1 cellular context compared by ENCODE assay signal in the genomic region with DNA sequence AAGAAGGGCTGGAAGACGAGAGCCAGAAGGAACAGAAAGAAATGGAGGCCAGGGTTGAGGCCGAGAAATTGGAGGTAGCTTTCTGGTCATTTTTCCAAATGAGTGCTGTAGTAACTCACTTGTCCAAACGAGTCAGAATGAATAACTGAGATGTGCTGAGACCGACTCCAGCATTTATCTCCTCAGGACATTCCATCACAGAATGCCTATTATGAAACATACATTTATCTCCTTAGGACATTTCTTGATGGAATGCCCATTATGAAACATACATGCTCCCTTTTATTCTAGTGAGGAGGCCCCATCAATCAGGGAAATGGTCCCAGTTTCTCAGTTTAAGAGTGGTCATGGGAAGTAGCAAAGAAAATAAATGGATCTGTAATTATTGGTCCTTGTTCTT.
TF ChIP-seq lines count a peak whose summit lies in the region.

No MANE protein-coding gene starts in this region.

TF ChIP-seq in HCT116, 20 proteins besides CTCF, POLR2A, EP300 and RAD21:
- no peak for TF ChIP-seq ZNF274 (IDR thresholded peaks at IDR 0.05; ENCODE audit: low read depth, low read length)
- 0 out of 2 replicates have a peak, but pooled peaks have one; percentile 16 for TF ChIP-seq POLR2AphosphoS5 (IDR thresholded peaks at IDR 0.05; ENCODE audit: low read depth, low read length)
- TF ChIP-seq EZH2 (IDR thresholded peaks at IDR 0.05): no peak
- no peak for TF ChIP-seq SRF (IDR thresholded peaks at IDR 0.05; ENCODE audit: low read depth)
- TF ChIP-seq, protein P1, sequence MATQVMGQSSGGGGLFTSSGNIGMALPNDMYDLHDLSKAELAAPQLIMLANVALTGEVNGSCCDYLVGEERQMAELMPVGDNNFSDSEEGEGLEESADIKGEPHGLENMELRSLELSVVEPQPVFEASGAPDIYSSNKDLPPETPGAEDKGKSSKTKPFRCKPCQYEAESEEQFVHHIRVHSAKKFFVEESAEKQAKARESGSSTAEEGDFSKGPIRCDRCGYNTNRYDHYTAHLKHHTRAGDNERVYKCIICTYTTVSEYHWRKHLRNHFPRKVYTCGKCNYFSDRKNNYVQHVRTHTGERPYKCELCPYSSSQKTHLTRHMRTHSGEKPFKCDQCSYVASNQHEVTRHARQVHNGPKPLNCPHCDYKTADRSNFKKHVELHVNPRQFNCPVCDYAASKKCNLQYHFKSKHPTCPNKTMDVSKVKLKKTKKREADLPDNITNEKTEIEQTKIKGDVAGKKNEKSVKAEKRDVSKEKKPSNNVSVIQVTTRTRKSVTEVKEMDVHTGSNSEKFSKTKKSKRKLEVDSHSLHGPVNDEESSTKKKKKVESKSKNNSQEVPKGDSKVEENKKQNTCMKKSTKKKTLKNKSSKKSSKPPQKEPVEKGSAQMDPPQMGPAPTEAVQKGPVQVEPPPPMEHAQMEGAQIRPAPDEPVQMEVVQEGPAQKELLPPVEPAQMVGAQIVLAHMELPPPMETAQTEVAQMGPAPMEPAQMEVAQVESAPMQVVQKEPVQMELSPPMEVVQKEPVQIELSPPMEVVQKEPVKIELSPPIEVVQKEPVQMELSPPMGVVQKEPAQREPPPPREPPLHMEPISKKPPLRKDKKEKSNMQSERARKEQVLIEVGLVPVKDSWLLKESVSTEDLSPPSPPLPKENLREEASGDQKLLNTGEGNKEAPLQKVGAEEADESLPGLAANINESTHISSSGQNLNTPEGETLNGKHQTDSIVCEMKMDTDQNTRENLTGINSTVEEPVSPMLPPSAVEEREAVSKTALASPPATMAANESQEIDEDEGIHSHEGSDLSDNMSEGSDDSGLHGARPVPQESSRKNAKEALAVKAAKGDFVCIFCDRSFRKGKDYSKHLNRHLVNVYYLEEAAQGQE (IDR thresholded peaks at IDR 0.05; ENCODE audit: low read depth): no peak
- TF ChIP-seq, protein P2, sequence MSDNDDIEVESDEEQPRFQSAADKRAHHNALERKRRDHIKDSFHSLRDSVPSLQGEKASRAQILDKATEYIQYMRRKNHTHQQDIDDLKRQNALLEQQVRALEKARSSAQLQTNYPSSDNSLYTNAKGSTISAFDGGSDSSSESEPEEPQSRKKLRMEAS (IDR thresholded peaks at IDR 0.05): no peak
